21 cellular contexts compared by ENCODE assay signal in the genomic region with DNA sequence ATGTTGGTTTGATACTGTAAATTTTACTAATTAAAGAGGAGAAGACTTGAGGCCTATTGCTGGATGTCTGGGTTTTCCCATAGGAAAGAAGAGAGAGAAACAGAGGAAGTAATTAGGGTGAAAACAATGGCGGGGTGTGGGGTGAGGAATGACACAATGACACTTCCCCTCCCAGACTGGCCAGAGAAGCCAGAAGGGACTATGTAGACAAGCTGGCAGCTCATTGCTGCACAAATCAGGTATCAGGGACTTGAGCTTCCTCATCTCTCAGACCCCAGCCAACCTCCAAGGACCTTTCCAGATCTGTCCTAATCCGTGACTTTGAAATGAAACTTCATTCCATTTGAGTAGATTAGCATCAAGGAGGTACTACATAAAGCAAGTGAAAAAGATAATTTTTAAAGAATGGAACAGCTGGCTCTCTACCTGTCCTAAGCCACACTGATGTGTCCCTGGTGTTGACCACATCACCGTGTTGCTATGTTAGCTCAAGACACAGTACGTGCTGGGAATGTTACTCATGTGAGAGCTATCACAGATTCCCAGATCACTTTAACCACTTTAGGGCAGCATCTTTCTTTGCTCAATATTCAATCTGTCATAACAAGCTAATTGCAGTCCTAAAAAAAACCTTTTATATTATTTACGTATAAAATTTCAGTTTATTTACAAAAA. TPM values are rescaled to one million over a fixed set of nuclear protein-coding genes. Genes with fewer than 3 reads are reported as not detected.
DNase-seq lines count a peak whose midpoint lies in the region; ATAC-seq, FAIRE-seq and TF ChIP-seq lines count a peak whose summit lies in the region.
"Had no signal": no experiment of that assay in that cellular context is flagged by ENCODE, and none has a peak within 500 bp of the region (broad histone marks: within the 10 kb centered on the region; RNA-seq: fewer than 3 reads in every experiment).

No MANE protein-coding gene starts in this region.

- TSS peak; percentile 32 for BruUV-seq in endothelial cell of umbilical vein (replicated peaks; lab: Mats Ljungman, UMichigan)

- H3F3A ChIP-seq in neural progenitor cell (ENCODE audit: low read depth), result no peaks in the 10 kb centered on the region

- peak; percentile 14 for TF ChIP-seq POLR2A in endothelial cell of umbilical vein (IDR thresholded peaks at IDR 0.05; ENCODE audit: low read depth, low read length)
- TF ChIP-seq POLR2A in gastrocnemius medialis (IDR thresholded peaks at IDR 0.05), result no peak

- peak; percentile 59 for FAIRE-seq in endothelial cell of umbilical vein (lab: Jason Lieb, UNC)
- FAIRE-seq: A549, K562 had no signal

- POLR2A ChIA-PET in endothelial cell of umbilical vein (lab: Charles Lee), result interaction anchor here (0.6 to 1.2 kb wide), 4 partner anchors 9 to 162 kb away, joined by 3 to 4 read pairs (median 4); no protein-coding TSS in a partner anchor

- H3K9ac ChIP-seq in endothelial cell of umbilical vein (replicated peaks; ENCODE audit: extremely low read depth, insufficient read depth, low read length) (peak overlapping the region; percentile 67), neural progenitor cell (no peak overlapping the region)

- DNase-seq in ELR (ENCODE audit: low read depth) (peak; percentile 24), M059J (ENCODE audit: low read depth) (peak; percentile 39), endothelial cell of umbilical vein (ENCODE audit: low read depth, low spot score) (peak; percentile 88), neural progenitor cell (ENCODE audit: low spot score) (no peak), aorta (no peak), kidney glomerular epithelial cell (lab: John Stamatoyannopoulos, UW) (no peak), gastrocnemius medialis (no peak)
- DNase-seq: H9, MG63, NCI-H1105, NCI-H1694, NCI-H2107, NCI-H2227 treated with DMSO at 0.1 percent for 48 hours, NCI-H524 had no signal

- intact Hi-C loops in endothelial cell of umbilical vein (cut with micrococcal nuclease) (no loop called here), aorta (cut with DNase I) (no loop called here), gastrocnemius medialis (cut with DNase I; ENCODE audit: low total_unique reads) (no loop called here)

- peak overlapping the region; percentile 10 for H3K27ac Mint-ChIP-seq in neural progenitor cell

- H3K9me3 ChIP-seq in endothelial cell of umbilical vein (replicated peaks; ENCODE audit: control insufficient read depth, insufficient read depth, low read length) (no peaks in the 10 kb centered on the region), neural progenitor cell (ENCODE audit: low read depth) (no peaks in the 10 kb centered on the region), aorta (ENCODE audit: control insufficient read depth, low read length) (no peaks in the 10 kb centered on the region), gastrocnemius medialis (no peaks in the 10 kb centered on the region)
- H3K9me3 ChIP-seq: A549, MG63 had no signal

- no peaks in the 10 kb centered on the region for H3K36me3 ChIP-seq in endothelial cell of umbilical vein (ENCODE audit: control insufficient read depth in 2 of 2, extremely low read depth in 1 of 2, insufficient read depth in 2 of 2, low read length in 2 of 2)
- H3K36me3 ChIP-seq in neural progenitor cell, result no peaks in the 10 kb centered on the region
- H3K36me3 ChIP-seq in aorta (ENCODE audit: control insufficient read depth in 1 of 2, insufficient read depth in 2 of 2, low read length in 1 of 2), result no peaks in the 10 kb centered on the region
- no peaks in the 10 kb centered on the region for H3K36me3 ChIP-seq in gastrocnemius medialis
- H3K36me3 ChIP-seq: MG63 had no signal

- H3K36me3 Mint-ChIP-seq in neural progenitor cell, result peaks cover 1% of the 10 kb centered on the region

- H3K79me2 ChIP-seq in endothelial cell of umbilical vein (ENCODE audit: control insufficient read depth, insufficient read depth, low read length), result no peaks in the 10 kb centered on the region
- no peaks in the 10 kb centered on the region for H3K79me2 ChIP-seq in neural progenitor cell (ENCODE audit: low read depth)

- CTCF ChIA-PET in endothelial cell of umbilical vein (lab: Charles Lee), result interaction anchor here (0.9 to 1.8 kb wide), 7 partner anchors 9 to 175 kb away, joined by 3 to 8 read pairs (median 4); a partner anchor contains a TSS

- H3K27me3 ChIP-seq in endothelial cell of umbilical vein (ENCODE audit: control insufficient read depth in 2 of 2, insufficient read depth in 2 of 2, low read length in 2 of 2) (no peaks in the 10 kb centered on the region), neural progenitor cell (no peaks in the 10 kb centered on the region), aorta (ENCODE audit: control insufficient read depth in 1 of 2, insufficient read depth in 2 of 2, low read length in 1 of 2) (no peaks in the 10 kb centered on the region), gastrocnemius medialis (no peaks in the 10 kb centered on the region)
- H3K27me3 ChIP-seq: MG63 had no signal

- peak overlapping the region; percentile 5 for H2AFZ ChIP-seq in endothelial cell of umbilical vein (ENCODE audit: low read depth, low read length)
- no peak overlapping the region for H2AFZ ChIP-seq in neural progenitor cell (replicated peaks)

- in situ Hi-C loops in gastrocnemius medialis (cut with MboI; ENCODE audit: low sequenced_read_pairs in 4 of 4), result no loop called here

- H3K4me1 Mint-ChIP-seq in neural progenitor cell, result peaks cover 13% of the 10 kb centered on the region

- peaks cover 7% of the 10 kb centered on the region for H3K9me3 Mint-ChIP-seq in neural progenitor cell
- H3K9me3 Mint-ChIP-seq: H9 had no signal

- H3K4me2 ChIP-seq in endothelial cell of umbilical vein (ENCODE audit: insufficient read depth, low read length) (peak overlapping the region; percentile 43), neural progenitor cell (no peak overlapping the region)
- H3K4me2 ChIP-seq: A549 had no signal

- TF ChIP-seq CTCF in endothelial cell of umbilical vein (IDR thresholded peaks at IDR 0.05; ENCODE audit: extremely low read depth in 1 of 2, insufficient read depth in 1 of 2, low read depth in 1 of 2, low read length in 2 of 2), result no peak
- no peak for TF ChIP-seq CTCF in neural progenitor cell (IDR thresholded peaks at IDR 0.05)
- no peak for TF ChIP-seq CTCF in gastrocnemius medialis (IDR thresholded peaks at IDR 0.05 in 4 of 5, conservative IDR thresholded peaks at IDR 0.05 in 1 of 5)

- peaks cover 67% of the 10 kb centered on the region for H3K4me1 ChIP-seq in endothelial cell of umbilical vein (ENCODE audit: control insufficient read depth, extremely low read depth, insufficient read depth, low read length)
- H3K4me1 ChIP-seq in neural progenitor cell, result peaks cover 10% of the 10 kb centered on the region
- H3K4me1 ChIP-seq in aorta (ENCODE audit: control insufficient read depth in 1 of 2, insufficient read depth in 2 of 2, low read length in 2 of 2), result peaks cover 0 to 4% of the 10 kb centered on the region in 2 donors
- H3K4me1 ChIP-seq in gastrocnemius medialis, result no peaks in the 10 kb centered on the region
- H3K4me1 ChIP-seq: A549 had no signal

- H3K4me3 Mint-ChIP-seq in neural progenitor cell, result no peak overlapping the region
- H3K4me3 Mint-ChIP-seq: H9 had no signal

- H3K27ac ChIP-seq in endothelial cell of umbilical vein (ENCODE audit: insufficient read depth, low read depth, low read length) (peak overlapping the region; percentile 95), neural progenitor cell (no peak overlapping the region), aorta (ENCODE audit: low read depth in 1 of 2, low read length in 2 of 2) (no peak overlapping the region), gastrocnemius medialis (no peak overlapping the region)
- H3K27ac ChIP-seq: C4-2B, SK-N-MC had no signal

- dilution Hi-C loops in endothelial cell of umbilical vein (cut with MboI; ENCODE audit: extremely low pct_ligation_motif_present, low sequenced_read_pairs), result no loop called here

- no peak overlapping the region for H3K4me3 ChIP-seq in endothelial cell of umbilical vein (replicated peaks in 1 of 3; ENCODE audit: insufficient read depth in 1 of 3, low read depth in 1 of 3, low read length in 3 of 3)
- H3K4me3 ChIP-seq in neural progenitor cell, result no peak overlapping the region
- H3K4me3 ChIP-seq in aorta (ENCODE audit: low read length in 2 of 2), result no peak overlapping the region
- H3K4me3 ChIP-seq in gastrocnemius medialis, result no peak overlapping the region
- H3K4me3 ChIP-seq: A549, K562, MG63, SK-N-MC had no signal

- H4K20me1 ChIP-seq in endothelial cell of umbilical vein (replicated peaks; ENCODE audit: control insufficient read depth, extremely low read depth, insufficient read depth, low read length) (no peaks in the 10 kb centered on the region), neural progenitor cell (ENCODE audit: low read depth) (no peaks in the 10 kb centered on the region)

- H3K9me1 ChIP-seq in endothelial cell of umbilical vein (replicated peaks; ENCODE audit: control insufficient read depth, extremely low read depth, insufficient read depth, low read length), result no peaks in the 10 kb centered on the region

- ATAC-seq in HG03045 (IDR thresholded peaks at IDR 0.05; ENCODE audit: unreplicated experiment) (no peak), aorta (ENCODE audit: low FRiP score) (no peak), gastrocnemius medialis (no peak)
- ATAC-seq: A549, K562, Panc1, Right ventricle myocardium inferior had no signal

- peaks cover 2% of the 10 kb centered on the region for H3K27me3 Mint-ChIP-seq in neural progenitor cell (ENCODE audit: insufficient read depth, low read depth)

- 87 to 89% methylated on average over 5 of the region's 5 CpGs for WGBS in aorta, 2 donors

RNA-seq across cellular contexts. Expression of a gene that starts 22.2 kb away (rescaled TPM):
- total RNA-seq in M059J (2014; rRNA removed; shearing (Covaris generic)), result not detected in 2 replicates
- total RNA-seq in endothelial cell of umbilical vein (not detected in 2 replicates), neural progenitor cell (ENCODE audit: low replicate concordance) (not detected in 2 replicates), aorta (not detected), gastrocnemius medialis (not detected)
- polyA plus RNA-seq in endothelial cell of umbilical vein (0.14 TPM in 1 of 2 replicates, not detected in the other), aorta (not detected)
- not detected in 2 replicates for polyA plus RNA-seq in endothelial cell of umbilical vein (2011; cell fraction: cytosol; rRNA removed)
- 0.11 TPM in 1 of 2 replicates, not detected in the other for polyA plus RNA-seq in endothelial cell of umbilical vein (2011; cell fraction: nucleus; rRNA removed)
- polyA plus RNA-seq in endothelial cell of umbilical vein (2012), result not detected in 2 replicates
- polyA minus RNA-seq in endothelial cell of umbilical vein, result not detected in 2 replicates
- not detected for polyA minus RNA-seq in endothelial cell of umbilical vein (2011; cell fraction: cytosol; rRNA and poly(A)+ RNA removed)
- polyA minus RNA-seq in endothelial cell of umbilical vein (2011; cell fraction: nucleus; rRNA and poly(A)+ RNA removed), result 0.91 and 1.3 TPM in 2 replicates
- total RNA-seq: H9, K562, Right ventricle myocardium inferior had no signal
- polyA plus RNA-seq: A549, K562 had no signal

RNA-seq across cellular contexts. Expression of a gene that starts 55.0 kb away (rescaled TPM):
- 7.6 and 7.8 TPM in 2 replicates for total RNA-seq in M059J (2014; rRNA removed; shearing (Covaris generic))
- total RNA-seq in endothelial cell of umbilical vein (75.6 and 108 TPM in 2 replicates), neural progenitor cell (ENCODE audit: low replicate concordance) (0.19 and 0.21 TPM in 2 replicates), aorta (10 to 100 TPM; 23.1 to 41.3 TPM), gastrocnemius medialis (1 to 10 TPM; 1.9 to 5.6 (median 4.6) TPM)
- polyA plus RNA-seq in endothelial cell of umbilical vein (35.7 and 42.0 TPM in 2 replicates), aorta (10 to 100 TPM; 19.1 to 28.2 TPM)
- polyA plus RNA-seq in endothelial cell of umbilical vein (2011; cell fraction: cytosol; rRNA removed), result 33.4 and 33.6 TPM in 2 replicates
- 169 and 198 TPM in 2 replicates for polyA plus RNA-seq in endothelial cell of umbilical vein (2011; cell fraction: nucleus; rRNA removed)
- 32.5 and 45.4 TPM in 2 replicates for polyA plus RNA-seq in endothelial cell of umbilical vein (2012)
- 168 and 217 TPM in 2 replicates for polyA minus RNA-seq in endothelial cell of umbilical vein
- 10.1 TPM for polyA minus RNA-seq in endothelial cell of umbilical vein (2011; cell fraction: cytosol; rRNA and poly(A)+ RNA removed)
- 352 and 548 TPM in 2 replicates for polyA minus RNA-seq in endothelial cell of umbilical vein (2011; cell fraction: nucleus; rRNA and poly(A)+ RNA removed)

Comparison
In these comparisons a context has a peak if more than half of its experiments do, and no peak if none do; other contexts are left out.
1. DNase-seq: peak in ELR (single experiment), M059J (single experiment) and endothelial cell of umbilical vein (single experiment); none in neural progenitor cell (single experiment), aorta (0 of 2), kidney glomerular epithelial cell (single experiment) and gastrocnemius medialis (0 of 2).